In the genomic region with DNA sequence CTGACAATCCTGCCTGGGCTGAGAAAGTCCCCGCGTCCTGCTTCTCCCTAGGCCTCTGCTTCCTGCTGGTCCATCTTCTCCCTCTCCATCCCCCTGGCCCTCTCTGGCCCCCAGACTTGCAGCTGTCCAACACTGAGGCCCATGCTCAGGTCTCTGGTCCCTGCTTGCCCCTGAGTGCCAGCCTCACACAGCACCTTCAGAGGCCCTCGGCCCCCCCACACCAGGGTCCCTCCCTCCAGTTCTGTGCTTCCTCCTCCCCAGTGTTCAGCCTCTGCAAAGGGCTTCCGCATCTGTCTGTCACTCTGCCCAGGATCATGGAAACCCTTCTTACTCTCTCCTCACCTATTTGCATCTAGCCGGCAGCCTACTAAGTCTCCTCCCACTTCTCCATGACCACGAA, we compare ENCODE assay signal across 11 cellular contexts.
DNase-seq lines count a peak whose midpoint lies in the region; ATAC-seq, FAIRE-seq and TF ChIP-seq lines count a peak whose summit lies in the region.
"Had no signal": no experiment of that assay in that cellular context is flagged by ENCODE, and none has a peak within 500 bp of the region (broad histone marks: within the 10 kb centered on the region; RNA-seq: fewer than 3 reads in every experiment).

No MANE protein-coding gene starts in this region.

- H3K4me3 ChIP-seq in A673 (ENCODE audit: low read depth, low read length, poor library complexity, severe bottlenecking), result no peak overlapping the region
- H3K4me3 ChIP-seq in SK-N-MC, result no peak overlapping the region
- no peak overlapping the region for H3K4me3 ChIP-seq in H1 (ENCODE audit: extremely low read depth in 1 of 4, insufficient read depth in 2 of 4, low read depth in 3 of 4, low read length in 4 of 4)
- H3K4me3 ChIP-seq: HAP-1 had no signal

- H2BK12ac ChIP-seq in H1 (ENCODE audit: low read depth, low read length), result 0 out of 2 replicates have a peak overlapping the region, but pooled peaks have one; percentile 27

- WGBS in H1 (ENCODE audit: extremely low coverage in 1 of 2, insufficient coverage in 1 of 2, insufficient read length in 1 of 2, insufficient replicate concordance in 2 of 2, low coverage in 1 of 2, low lambda C conversion rate in 2 of 2, missing lambda C conversion rate in 1 of 2), 2 experiments, result 82% methylated on average over 6 of the region's 6 CpGs; no CpG with 5 or more reads in 1 of the 2 experiments

- H3K18ac ChIP-seq in H1 (ENCODE audit: extremely low read depth, low read length), result no peak overlapping the region; the same call in 1 of the 2 replicates

- H3K9me3 ChIP-seq in A673 (ENCODE audit: low read depth, low read length, poor library complexity, severe bottlenecking) (peaks cover 16% of the 10 kb centered on the region), SK-N-MC (ENCODE audit: low read depth, low read length) (peaks cover 13% of the 10 kb centered on the region; the same call in 1 of the 2 replicates), H1 (ENCODE audit: insufficient read depth in 2 of 2, low read depth in 1 of 2, low read length in 1 of 2) (no peaks in the 10 kb centered on the region; a peak in 1 of 4 replicates)
- H3K9me3 ChIP-seq: HAP-1 had no signal

- H2BK5ac ChIP-seq in H1 (ENCODE audit: low read depth, low read length), result no peak overlapping the region

- no peak overlapping the region for H4K91ac ChIP-seq in H1 (replicated peaks; ENCODE audit: insufficient read length, low read length)

- no peak overlapping the region for H3K23ac ChIP-seq in H1 (ENCODE audit: insufficient read length)

- no peak overlapping the region for H3K4me3 Mint-ChIP-seq in osteocyte (ENCODE audit: unreplicated experiment)
- H3K4me3 Mint-ChIP-seq: B cell had no signal

- H3K79me1 ChIP-seq in H1 (ENCODE audit: low read depth, low read length), result no peaks in the 10 kb centered on the region; the same call in 1 of the 2 replicates

- TF ChIP-seq EP300 in H1 (IDR thresholded peaks at IDR 0.05; ENCODE audit: borderline replicate concordance in 1 of 2, low read depth in 2 of 2, low read length in 2 of 2), result no peak

- H3K27me3 ChIP-seq in A673 (replicated peaks; ENCODE audit: insufficient read depth, low read depth, low read length, poor library complexity) (no peaks in the 10 kb centered on the region), H1 (replicated peaks in 1 of 4; ENCODE audit: control insufficient read depth in 3 of 4, extremely low read depth in 1 of 4, insufficient read depth in 3 of 4, low read length in 3 of 4) (no peaks in the 10 kb centered on the region), foreskin keratinocyte (no peaks in the 10 kb centered on the region)

- no peaks in the 10 kb centered on the region for H3K9me3 Mint-ChIP-seq in osteocyte (ENCODE audit: unreplicated experiment)

- TF ChIP-seq POLR2A in H1 (IDR thresholded peaks at IDR 0.05; ENCODE audit: control extremely low read depth in 1 of 2, low read depth in 2 of 2, low read length in 2 of 2), result no peak

- no peak overlapping the region for H2AK5ac ChIP-seq in H1 (ENCODE audit: low read depth, low read length)

- H2BK120ac ChIP-seq in H1 (replicated peaks; ENCODE audit: low read depth, low read length), result no peak overlapping the region

- no peak overlapping the region for H3K4me2 ChIP-seq in H1 (ENCODE audit: insufficient read depth in 1 of 2, low read depth in 2 of 2, low read length in 2 of 2)

- H3K36me3 Mint-ChIP-seq in osteocyte (ENCODE audit: unreplicated experiment), result peaks cover 59% of the 10 kb centered on the region

- H4K5ac ChIP-seq in H1 (ENCODE audit: insufficient read length, low read depth, low read length), result no peak overlapping the region

- no peak for TF ChIP-seq CTCF in A673 (conservative IDR thresholded peaks at IDR 0.05; ENCODE audit: low read depth, low read length)
- TF ChIP-seq CTCF in H1 (IDR thresholded peaks at IDR 0.05; ENCODE audit: control extremely low read depth in 1 of 3, insufficient read depth in 1 of 3, low read depth in 1 of 3, low read length in 3 of 3), result no peak
- no peak for TF ChIP-seq CTCF in osteocyte (IDR thresholded peaks at IDR 0.05)
- no peak for TF ChIP-seq CTCF in foreskin keratinocyte (conservative IDR thresholded peaks at IDR 0.05)

- H3K23me2 ChIP-seq in H1 (ENCODE audit: low read depth, low read length), result no peaks in the 10 kb centered on the region

- POLR2A ChIA-PET in A673 (lab: Charles Lee; ENCODE audit: low non-redundant PET), result no interaction called here
- POLR2A ChIA-PET in H1 (lab: Charles Lee; ENCODE audit: partially characterized antibody), result interaction anchor here (0.9 to 1.4 kb wide), 2 partner anchors 246 to 326 kb away, joined by 3 to 7 read pairs; no protein-coding TSS in a partner anchor

- TF ChIP-seq RAD21 in H1 (IDR thresholded peaks at IDR 0.05 in 1 of 2, conservative IDR thresholded peaks at IDR 0.05 in 1 of 2; ENCODE audit: low read depth in 2 of 2, low read length in 2 of 2), result no peak

- no peak for FAIRE-seq in H1 (lab: Jason Lieb, UNC)

- CTCF ChIA-PET in A673 (lab: Charles Lee) (interaction anchor here (1.3 to 1.6 kb wide), 2 partner anchors 21 to 328 kb away, joined by 3 to 4 read pairs; no protein-coding TSS in a partner anchor), H1 (lab: Charles Lee; ENCODE audit: partially characterized antibody) (interaction anchor here (0.6 to 2.3 kb wide), 28 partner anchors 9 to 805 kb away, joined by 3 to 17 read pairs (median 4); no protein-coding TSS in a partner anchor)

- no peak for ATAC-seq in HG03432 (IDR thresholded peaks at IDR 0.05; ENCODE audit: unreplicated experiment)
- ATAC-seq in foreskin keratinocyte, result no peak
- ATAC-seq in HG02623 (IDR thresholded peaks at IDR 0.05; ENCODE audit: unreplicated experiment), result no peak

- no peak overlapping the region for H3K9ac ChIP-seq in SK-N-MC (ENCODE audit: insufficient read length)
- no peak overlapping the region for H3K9ac ChIP-seq in H1 (replicated peaks in 1 of 4; ENCODE audit: extremely low read depth in 1 of 4, low read depth in 3 of 4, low read length in 3 of 4)

- peaks cover 100% of the 10 kb centered on the region for H3K36me3 ChIP-seq in A673 (ENCODE audit: insufficient read depth, low read length, poor library complexity, severe bottlenecking)
- peaks cover 84% of the 10 kb centered on the region for H3K36me3 ChIP-seq in SK-N-MC (ENCODE audit: insufficient read depth, low read length)
- H3K36me3 ChIP-seq in H1 (ENCODE audit: control insufficient read depth in 2 of 4, insufficient read depth in 4 of 4, low read length in 3 of 4), result peaks cover 2 to 53% (median 15%) of the 10 kb centered on the region in 4 experiments; a peak in 6 of 8 replicates
- H3K36me3 ChIP-seq: HAP-1 had no signal

- H3K56ac ChIP-seq in H1 (replicated peaks; ENCODE audit: insufficient read length, low read depth, low read length), result no peak overlapping the region

- H3K4me1 Mint-ChIP-seq in osteocyte (ENCODE audit: unreplicated experiment), result peaks cover 33% of the 10 kb centered on the region
- H3K4me1 Mint-ChIP-seq: B cell had no signal

- peak overlapping the region; percentile 48 for H3K27ac ChIP-seq in A673 (ENCODE audit: low read depth, low read length, poor library complexity, severe bottlenecking)
- 0 out of 2 replicates have a peak overlapping the region, but pooled peaks have one; percentile 4 for H3K27ac ChIP-seq in SK-N-MC
- H3K27ac ChIP-seq in H1 (ENCODE audit: low read depth, low read length), result no peak overlapping the region; the same call in 1 of the 2 replicates
- no peak overlapping the region for H3K27ac ChIP-seq in foreskin keratinocyte

- no peak overlapping the region for H2AFZ ChIP-seq in H1 (ENCODE audit: low read length)

- no peak overlapping the region for H2BK20ac ChIP-seq in H1 (ENCODE audit: low read length)

- H4K8ac ChIP-seq in H1 (ENCODE audit: extremely low read depth, insufficient read depth, low read length), result no peak overlapping the region

- no TSS peak for BruUV-seq in A673 (replicated peaks; lab: Mats Ljungman, UMichigan)

- intact Hi-C loops in A673 (cut with micrococcal nuclease; ENCODE audit: unreplicated experiment), result loop anchor here (2.0 to 10.0 kb wide), 4 partner anchors 166 to 1249 kb away; partner anchors contain the start of gene DAPK1

- no peaks in the 10 kb centered on the region for H3K79me2 ChIP-seq in H1 (ENCODE audit: control insufficient read depth in 1 of 2, insufficient read depth in 2 of 2, low read length in 2 of 2)

- H4K20me1 ChIP-seq in H1 (replicated peaks in 1 of 2; ENCODE audit: control insufficient read depth in 1 of 2, insufficient read depth in 2 of 2, low read length in 2 of 2), result peaks cover 0 to 1% of the 10 kb centered on the region in 2 experiments

- DNase-seq in A673 (ENCODE audit: low spot score), result no peak
- DNase-seq in SK-N-MC (ENCODE audit: low read depth, low spot score), result no peak
- DNase-seq in H1 (ENCODE audit: low read depth in 1 of 2, low spot score in 2 of 2), result no peak
- no peak for DNase-seq in osteocyte (ENCODE audit: extremely low spot score, unreplicated experiment)
- DNase-seq in foreskin keratinocyte, result no peak
- DNase-seq in activated CD4-positive, alpha-beta T cell treated with anti-CD3 and anti-CD28 coated beads for 48 hours, result no peak
- DNase-seq: NCI-H2171 had no signal

- no peak overlapping the region for H3K14ac ChIP-seq in H1 (ENCODE audit: insufficient read length)

- peak overlapping the region; percentile 87 for H3K27ac Mint-ChIP-seq in osteocyte (ENCODE audit: unreplicated experiment)
- H3K27ac Mint-ChIP-seq: B cell had no signal

- H3K4ac ChIP-seq in H1 (replicated peaks; ENCODE audit: insufficient read length, low read depth, low read length), result no peak overlapping the region

- H3K4me1 ChIP-seq in A673 (ENCODE audit: insufficient read depth, low read length, poor library complexity, severe bottlenecking), result peaks cover 18% of the 10 kb centered on the region
- peaks cover 0 to 14% (median 2%) of the 10 kb centered on the region in 4 experiments; a peak in 4 of 7 replicates for H3K4me1 ChIP-seq in H1 (replicated peaks in 1 of 4; ENCODE audit: control insufficient read depth in 3 of 4, insufficient read depth in 4 of 4, low read length in 3 of 4)
- H3K4me1 ChIP-seq in foreskin keratinocyte, result no peaks in the 10 kb centered on the region
- H3K4me1 ChIP-seq: HAP-1 had no signal

- H2BK15ac ChIP-seq in H1 (ENCODE audit: low read length), result no peak overlapping the region

- no peaks in the 10 kb centered on the region for H3K27me3 Mint-ChIP-seq in osteocyte (ENCODE audit: unreplicated experiment)
- H3K27me3 Mint-ChIP-seq: B cell had no signal

TF ChIP-seq in H1, 55 proteins besides CTCF, POLR2A, EP300 and RAD21 (continues in another document):
- TF ChIP-seq JUN (IDR thresholded peaks at IDR 0.05; ENCODE audit: low read depth, low read length) (no peak), NANOG (IDR thresholded peaks at IDR 0.05; ENCODE audit: insufficient read depth, low read depth, low read length, poor library complexity, severe bottlenecking) (no peak), TAF7 (optimal IDR thresholded peaks at IDR 0.05; ENCODE audit: borderline replicate concordance, low read depth, low read length) (no peak), SRF (IDR thresholded peaks at IDR 0.05; ENCODE audit: low read depth, low read length) (no peak), CBX8 (IDR thresholded peaks at IDR 0.05; ENCODE audit: borderline replicate concordance, low read depth, low read length) (no peak), SIX5 (IDR thresholded peaks at IDR 0.05; ENCODE audit: low read depth, low read length) (no peak)

Comparison
In these comparisons a context has a peak if more than half of its experiments do, and no peak if none do; other contexts are left out.
1. H3K27ac ChIP-seq: peak in A673 (single experiment) and SK-N-MC (single experiment); none in H1 (single experiment) and foreskin keratinocyte (single experiment).